1 cellular context compared by ENCODE assay signal in genomic region chr3:170204509-170204908, GRCh38.
TF ChIP-seq lines count a peak whose summit lies in the region.

No MANE protein-coding gene starts in this region.

TF ChIP-seq in HepG2, 621 proteins besides CTCF, POLR2A, EP300 and RAD21 (continues in another document):
- TF ChIP-seq GTF2F1 (IDR thresholded peaks at IDR 0.05; ENCODE audit: low read length) (no peak), ZNF687 (CRISPR knock-in tag; IDR thresholded peaks at IDR 0.05) (peak; percentile 31; the same call in 1 of the 2 replicates), ZNF574 (CRISPR knock-in tag; IDR thresholded peaks at IDR 0.05) (no peak), ZNF781 (CRISPR knock-in tag; IDR thresholded peaks at IDR 0.05; ENCODE audit: borderline replicate concordance, not compliant biosample characterization) (no peak), ZMYM3 (CRISPR knock-in tag; IDR thresholded peaks at IDR 0.05) (peak; percentile 35; the same call in 1 of the 2 replicates), ZBTB40 (IDR thresholded peaks at IDR 0.05) (no peak), ZBTB40 (CRISPR knock-in tag; IDR thresholded peaks at IDR 0.05) (no peak), SRY (CRISPR knock-in tag; IDR thresholded peaks at IDR 0.05) (no peak), ZHX1 (CRISPR knock-in tag; IDR thresholded peaks at IDR 0.05; ENCODE audit: low read depth) (no peak), ZBTB2 (CRISPR knock-in tag; IDR thresholded peaks at IDR 0.05; ENCODE audit: low read depth) (no peak), ZNF546 (CRISPR knock-in tag; conservative IDR thresholded peaks at IDR 0.05) (no peak), ZNF770 (CRISPR knock-in tag; IDR thresholded peaks at IDR 0.05) (peak; percentile 92), CBX1 (IDR thresholded peaks at IDR 0.05; ENCODE audit: low read depth) (no peak), DZIP1 (CRISPR knock-in tag; IDR thresholded peaks at IDR 0.05) (no peak), MYPOP (CRISPR knock-in tag; IDR thresholded peaks at IDR 0.05) (no peak), TRIM24 (CRISPR knock-in tag; IDR thresholded peaks at IDR 0.05) (no peak), TCF7 (IDR thresholded peaks at IDR 0.05; ENCODE audit: low read depth) (no peak), HMGA1 (CRISPR knock-in tag; conservative IDR thresholded peaks at IDR 0.05) (no peak), ZBTB33 (CRISPR knock-in tag; IDR thresholded peaks at IDR 0.05) (peak; percentile 87)
